Comparison of ENCODE assay signal across 8 cellular contexts in the genomic region with DNA sequence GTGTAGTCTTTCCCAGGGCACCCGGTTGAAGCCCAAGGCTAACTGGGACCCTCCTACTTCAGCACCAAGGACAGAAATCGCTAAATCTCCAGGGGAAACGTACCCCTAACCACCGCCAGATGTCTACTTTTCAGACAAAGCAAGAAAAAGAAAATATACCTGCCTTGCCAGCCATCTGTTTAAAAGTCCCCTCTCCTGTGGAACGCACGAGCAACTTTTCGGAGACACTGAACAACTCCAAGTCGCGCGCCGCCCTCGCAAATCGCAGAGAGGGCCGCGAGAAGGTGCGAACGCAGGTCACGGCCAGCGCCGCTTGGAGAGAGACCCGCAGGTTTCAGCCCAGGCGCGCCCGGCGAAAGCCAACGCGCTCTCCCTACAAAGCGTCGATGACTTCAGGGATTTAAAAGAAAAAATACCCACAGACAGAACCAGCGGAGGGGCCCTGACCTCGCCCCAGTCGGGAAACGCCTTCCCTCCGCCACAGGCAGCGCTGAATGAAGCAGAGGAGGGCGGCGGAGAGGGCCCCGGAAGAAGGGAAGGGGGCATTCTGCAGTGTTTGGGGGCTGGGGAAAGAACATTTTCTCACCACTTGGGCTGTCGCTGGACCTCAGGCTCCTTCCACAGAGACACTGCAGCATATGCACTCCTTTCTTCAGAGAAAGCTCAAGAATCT.
DNase-seq lines count a peak whose midpoint lies in the region; ATAC-seq lines count a peak whose summit lies in the region.

No MANE protein-coding gene starts in this region.

- H3K27me3 ChIP-seq in duodenal mucosa (ENCODE audit: control insufficient read depth in 1 of 2, insufficient read depth in 2 of 2, low read length in 2 of 2) = peaks cover 21% of the 10 kb centered on the region in 2 donors

- no peaks in the 10 kb centered on the region for H3K36me3 Mint-ChIP-seq in naive B cell

- ATAC-seq in naive B cell (ENCODE audit: low read depth in 2 of 2) (peak in 1 of 2 donors; percentile 21), GM18858 (IDR thresholded peaks at IDR 0.05; ENCODE audit: unreplicated experiment) (no peak), HG02623 (IDR thresholded peaks at IDR 0.05; ENCODE audit: unreplicated experiment) (no peak), GM21723 (IDR thresholded peaks at IDR 0.05; ENCODE audit: unreplicated experiment) (no peak)

- H3K4me1 ChIP-seq in duodenal mucosa (ENCODE audit: control insufficient read depth in 1 of 2, insufficient read depth in 2 of 2, low read length in 2 of 2) = no peaks in the 10 kb centered on the region

- no peak overlapping the region for H3K27ac ChIP-seq in duodenal mucosa (ENCODE audit: low read depth, low read length)

- H3K36me3 ChIP-seq in duodenal mucosa (ENCODE audit: control insufficient read depth in 1 of 2, insufficient read depth in 2 of 2, low read length in 2 of 2) = no peaks in the 10 kb centered on the region

- H3K9me3 ChIP-seq in duodenal mucosa (ENCODE audit: control insufficient read depth in 1 of 2, low read length in 2 of 2) = no peaks in the 10 kb centered on the region

- peaks cover 0 to 30% (median 2%) of the 10 kb centered on the region in 7 donors for H3K9me3 Mint-ChIP-seq in naive B cell

- H3K27ac Mint-ChIP-seq in naive B cell = peak overlapping the region in 1 of 6 donors; percentile 44

- peak; percentile 53 for DNase-seq in D341Med (ENCODE audit: low spot score)
- DNase-seq in NCI-H1930 (lab: John Stamatoyannopoulos, UW) = peak; percentile 20 to 50
- DNase-seq in naive B cell = no peak
- DNase-seq in NK-92 treated with Interleukin-12 subunit alpha and Interleukin-12 subunit beta, amount 100 ng/mL, for 24 hours (lab: John Stamatoyannopoulos, UW) = no peak

- no peak overlapping the region for H3K9ac ChIP-seq in duodenal mucosa (ENCODE audit: low read depth in 1 of 2, low read length in 2 of 2)

- H3K4me3 ChIP-seq in duodenal mucosa (ENCODE audit: low read depth in 1 of 2, low read length in 2 of 2) = peak overlapping the region; percentile 56 to 57

- peaks cover 44 to 84% (median 68%) of the 10 kb centered on the region in 3 donors for H3K27me3 Mint-ChIP-seq in naive B cell

- peaks cover 7 to 21% (median 19%) of the 10 kb centered on the region in 3 donors for H3K4me1 Mint-ChIP-seq in naive B cell

- peak overlapping the region; percentile 69 to 91 (median 79) for H3K4me3 Mint-ChIP-seq in naive B cell

Comparison
In these comparisons a context has a peak if more than half of its experiments do, and no peak if none do; other contexts are left out.
1. DNase-seq: peak in D341Med (single experiment) and NCI-H1930 (2 of 2); none in naive B cell (single experiment) and NK-92 treated with Interleukin-12 subunit alpha and Interleukin-12 subunit beta, amount 100 ng/mL, for 24 hours (single experiment).